ENCODE assay signal across 27 cellular contexts in genomic region chr15:59384507-59384906, GRCh38. TPM values are rescaled to one million over a fixed set of nuclear protein-coding genes. Genes with fewer than 3 reads are reported as not detected.
DNase-seq lines count a peak whose midpoint lies in the region; ATAC-seq, FAIRE-seq and TF ChIP-seq lines count a peak whose summit lies in the region.
"Had no signal": no experiment of that assay in that cellular context is flagged by ENCODE, and none has a peak within 500 bp of the region (broad histone marks: within the 10 kb centered on the region; RNA-seq: fewer than 3 reads in every experiment).

No MANE protein-coding gene starts in this region.

- no peak overlapping the region for H3K4me3 Mint-ChIP-seq in activated CD4-positive, alpha-beta T cell treated with anti-CD3 and anti-CD28 coated beads, Interleukin-2, amount 10 ng/mL, durations not matched to agents 24 days and 14 days
- H3K4me3 Mint-ChIP-seq in natural killer cell treated with Interleukin-12 subunit alpha and Interleukin-12 subunit beta and Interleukin-15 and Interleukin-18, amount 100 ng/mL, for 72 hours, result peak overlapping the region; percentile 30
- H3K4me3 Mint-ChIP-seq: activated naive CD8-positive, alpha-beta T cell; CD14-positive monocyte had no signal

- H2AFZ ChIP-seq in OCI-LY1 (ENCODE audit: low read length), result no peak overlapping the region

- peak overlapping the region; percentile 5 for H3K27ac ChIP-seq in OCI-LY1 (ENCODE audit: low read depth, low read length, poor library complexity, severe bottlenecking)
- H3K27ac ChIP-seq: heart right ventricle had no signal

- no peaks in the 10 kb centered on the region for H3K9me3 Mint-ChIP-seq in activated CD4-positive, alpha-beta T cell treated with anti-CD3 and anti-CD28 coated beads, Interleukin-2, amount 10 ng/mL, durations not matched to agents 24 days and 14 days
- no peaks in the 10 kb centered on the region for H3K9me3 Mint-ChIP-seq in natural killer cell treated with Interleukin-12 subunit alpha and Interleukin-12 subunit beta and Interleukin-15 and Interleukin-18, amount 100 ng/mL, for 72 hours
- H3K9me3 Mint-ChIP-seq: CD14-positive monocyte had no signal

- H3K4me2 ChIP-seq in OCI-LY1 (ENCODE audit: low read length), result no peak overlapping the region

- intact Hi-C loops in activated CD4-positive, alpha-beta T cell treated with anti-CD3 and anti-CD28 coated beads, Interleukin-2, amount 10 ng/mL, durations not matched to agents 24 days and 14 days (cut with micrococcal nuclease), result no loop called here

- peaks cover 10% of the 10 kb centered on the region for H3K27me3 Mint-ChIP-seq in activated CD4-positive, alpha-beta T cell treated with anti-CD3 and anti-CD28 coated beads, Interleukin-2, amount 10 ng/mL, durations not matched to agents 24 days and 14 days
- peaks cover 9 to 24% of the 10 kb centered on the region in 2 donors for H3K27me3 Mint-ChIP-seq in natural killer cell treated with Interleukin-12 subunit alpha and Interleukin-12 subunit beta and Interleukin-15 and Interleukin-18, amount 100 ng/mL, for 72 hours
- H3K27me3 Mint-ChIP-seq: activated naive CD8-positive, alpha-beta T cell had no signal

- no peak overlapping the region for H3K9ac ChIP-seq in OCI-LY1 (ENCODE audit: low read length)

- H3K27ac Mint-ChIP-seq in activated CD4-positive, alpha-beta T cell treated with anti-CD3 and anti-CD28 coated beads, Interleukin-2, amount 10 ng/mL, durations not matched to agents 24 days and 14 days, result no peak overlapping the region
- no peak overlapping the region for H3K27ac Mint-ChIP-seq in natural killer cell treated with Interleukin-12 subunit alpha and Interleukin-12 subunit beta and Interleukin-15 and Interleukin-18, amount 100 ng/mL, for 72 hours
- H3K27ac Mint-ChIP-seq: activated naive CD8-positive, alpha-beta T cell; CD14-positive monocyte had no signal

- H3K4me1 ChIP-seq in OCI-LY1 (ENCODE audit: insufficient read depth, low read length, severe bottlenecking), result peaks cover 3% of the 10 kb centered on the region

- no peaks in the 10 kb centered on the region for H3K36me3 Mint-ChIP-seq in activated CD4-positive, alpha-beta T cell treated with anti-CD3 and anti-CD28 coated beads, Interleukin-2, amount 10 ng/mL, durations not matched to agents 24 days and 14 days (ENCODE audit: low read depth)
- no peaks in the 10 kb centered on the region for H3K36me3 Mint-ChIP-seq in natural killer cell treated with Interleukin-12 subunit alpha and Interleukin-12 subunit beta and Interleukin-15 and Interleukin-18, amount 100 ng/mL, for 72 hours
- H3K36me3 Mint-ChIP-seq: activated naive CD8-positive, alpha-beta T cell; CD14-positive monocyte had no signal

- peak; percentile 72 for DNase-seq in activated CD4-positive, alpha-beta T cell treated with anti-CD3 and anti-CD28 coated beads, Interleukin-2, amount 10 ng/mL, durations not matched to agents 24 days and 14 days
- no peak for DNase-seq in activated CD4-positive, alpha-beta T cell treated with anti-CD3 and anti-CD28 coated beads for 4 hours
- DNase-seq in GM19239 (ENCODE audit: insufficient read length, low spot score), result no peak
- DNase-seq in natural killer cell treated with Interleukin-12 subunit alpha and Interleukin-12 subunit beta and Interleukin-15 and Interleukin-18, amount 100 ng/mL, for 72 hours (ENCODE audit: low spot score), result no peak
- no peak for DNase-seq in SKM-1 treated with dmso at 0.1 percent for 144 hours (lab: John Stamatoyannopoulos, UW; ENCODE audit: unreplicated experiment)
- DNase-seq in NCI-H446 (lab: John Stamatoyannopoulos, UW), result no peak
- no peak for DNase-seq in NCI-H2227 treated with DMSO at 0.1 percent for 48 hours (lab: John Stamatoyannopoulos, UW)
- DNase-seq: 8988T; activated CD4-positive, CD25-positive, alpha-beta regulatory T cell treated with anti-CD3 and anti-CD28 coated beads, Interleukin-2, amount 50 U/mL, for 72 hours; Calu3; cortex of kidney; DMS79 treated with DMSO at 0.1 percent for 48 hours; foreskin fibroblast; heart right ventricle; NCI-H1105 treated with DMSO at 0.1 percent for 48 hours; NCI-H2029; NCI-H69; posterior cingulate gyrus; right cardiac atrium; stimulated activated CD4-positive, alpha-beta T cell treated with anti-CD3 and anti-CD28 coated beads, Interleukin-2, amount 100 ng/mL, for 48 hours had no signal

- H3F3A ChIP-seq in OCI-LY1 (ENCODE audit: insufficient read depth, low read length), result no peaks in the 10 kb centered on the region

- FAIRE-seq in GM19239 (lab: Jason Lieb, UNC), result peak; percentile 74
- FAIRE-seq: astrocyte, K562, TTC549 had no signal

- H3K79me2 ChIP-seq in OCI-LY1 (ENCODE audit: insufficient read depth, low read length), result no peaks in the 10 kb centered on the region

- no peaks in the 10 kb centered on the region for H4K20me1 ChIP-seq in OCI-LY1 (ENCODE audit: insufficient read depth, low read length)

- peaks cover 10% of the 10 kb centered on the region for H3K4me1 Mint-ChIP-seq in activated CD4-positive, alpha-beta T cell treated with anti-CD3 and anti-CD28 coated beads, Interleukin-2, amount 10 ng/mL, durations not matched to agents 24 days and 14 days
- peaks cover 16% of the 10 kb centered on the region in 2 donors for H3K4me1 Mint-ChIP-seq in natural killer cell treated with Interleukin-12 subunit alpha and Interleukin-12 subunit beta and Interleukin-15 and Interleukin-18, amount 100 ng/mL, for 72 hours (ENCODE audit: low read depth in 2 of 2)

- H3K4me3 ChIP-seq in OCI-LY1 (ENCODE audit: low read depth, low read length, poor library complexity, severe bottlenecking), result no peak overlapping the region
- H3K4me3 ChIP-seq: heart right ventricle, K562 had no signal

- ATAC-seq in natural killer cell treated with Interleukin-12 subunit alpha and Interleukin-12 subunit beta and Interleukin-15 and Interleukin-18, amount 100 ng/mL, for 72 hours, result peak; percentile 69 to 72
- ATAC-seq: esophagus mucosa, heart right ventricle, K562, right cardiac atrium had no signal

- peaks cover 35% of the 10 kb centered on the region for H3K36me3 ChIP-seq in OCI-LY1 (ENCODE audit: insufficient read depth, low read length)

- H3K9me3 ChIP-seq in OCI-LY1 (ENCODE audit: low read length), result no peaks in the 10 kb centered on the region
- H3K9me3 ChIP-seq: heart right ventricle had no signal

- no peaks in the 10 kb centered on the region for H3K27me3 ChIP-seq in OCI-LY1 (ENCODE audit: insufficient read depth, low read length)
- H3K27me3 ChIP-seq: heart right ventricle had no signal

- H3K9me2 ChIP-seq in OCI-LY1 (ENCODE audit: low read depth, low read length), result no peaks in the 10 kb centered on the region

- no peak for TF ChIP-seq CTCF in OCI-LY1 (IDR thresholded peaks at IDR 0.05; ENCODE audit: low read length)

RNA-seq across cellular contexts. Expression of gene MYO1E, which starts 11.8 kb away (rescaled TPM):
- 34.5 and 45.1 TPM in 2 replicates for total RNA-seq in activated CD4-positive, alpha-beta T cell treated with anti-CD3 and anti-CD28 coated beads, Interleukin-2, amount 10 ng/mL, durations not matched to agents 24 days and 14 days
- total RNA-seq in natural killer cell treated with Interleukin-12 subunit alpha and Interleukin-12 subunit beta and Interleukin-15 and Interleukin-18, amount 100 ng/mL, for 72 hours, result 10 to 100 TPM in 1 of 2 donors, 1 to 10 TPM in 1; 3.7 to 20.0 TPM

RNA-seq across cellular contexts. Expression of gene FAM81A, which starts 53.5 kb away (rescaled TPM):
- 0.47 and 1.9 TPM in 2 replicates for total RNA-seq in activated CD4-positive, alpha-beta T cell treated with anti-CD3 and anti-CD28 coated beads, Interleukin-2, amount 10 ng/mL, durations not matched to agents 24 days and 14 days
- total RNA-seq in natural killer cell treated with Interleukin-12 subunit alpha and Interleukin-12 subunit beta and Interleukin-15 and Interleukin-18, amount 100 ng/mL, for 72 hours, result 1 to 10 TPM in 1 of 2 donors, not detected in 1; 1.2 TPM
- total RNA-seq: K562 had no signal
